Comparison of ENCODE assay signal across 35 cellular contexts in genomic region chr17:28534740-28535375, GRCh38. TPM values are rescaled to one million over a fixed set of nuclear protein-coding genes. Genes with fewer than 3 reads are reported as not detected.
"Had no signal": no experiment of that assay in that cellular context is flagged by ENCODE, and none has a peak within 500 bp of the region (broad histone marks: within the 10 kb centered on the region; RNA-seq: fewer than 3 reads in every experiment).

No MANE protein-coding gene starts in this region.

- H3K4me3 Mint-ChIP-seq: activated CD4-positive, alpha-beta T cell treated with anti-CD3 and anti-CD28 coated beads, Interleukin-2, amount 10 ng/mL, durations not matched to agents 7 days and 5 days; activated CD8-positive, alpha-beta T cell treated with anti-CD3 and anti-CD28 coated beads for 36 hours; activated naive CD4-positive, alpha-beta T cell treated with anti-CD3 and anti-CD28 coated beads, Interleukin-2, amount 50 U/mL, for 24 hours; activated naive CD8-positive, alpha-beta T cell treated with anti-CD3 and anti-CD28 coated beads, Interleukin-2, amount 50 U/mL, for 24 hours; effector memory CD8-positive, alpha-beta T cell; nephron; stimulated activated memory B cell treated with anti-CD40 and anti-IgM and Interleukin-4, amounts not matched to agents 10 μg/mL and 1 μg/mL and 100 μg/mL, for 72 hours; stimulated activated naive CD8-positive, alpha-beta T cell treated with anti-CD3 and anti-CD28 coated beads, Interleukin-15, amount 100 ng/mL, for 72 hours; WTC11 had no signal

- ATAC-seq: activated CD8-positive, alpha-beta T cell treated with anti-CD3 and anti-CD28 coated beads for 36 hours; activated naive CD8-positive, alpha-beta T cell treated with anti-CD3 and anti-CD28 coated beads, Interleukin-2, amount 50 U/mL, for 24 hours; effector memory CD8-positive, alpha-beta T cell; gastrocnemius medialis; left cardiac atrium; left ventricle myocardium superior; sciatic nerve; stimulated activated memory B cell treated with anti-CD40 and anti-IgM and Interleukin-4, amounts not matched to agents 10 μg/mL and 1 μg/mL and 100 μg/mL, for 72 hours; stimulated activated naive CD8-positive, alpha-beta T cell treated with anti-CD3 and anti-CD28 coated beads, Interleukin-15, amount 100 ng/mL, for 72 hours; WTC11 had no signal

- H3K9me3 Mint-ChIP-seq: activated CD4-positive, alpha-beta T cell treated with anti-CD3 and anti-CD28 coated beads, Interleukin-2, amount 10 ng/mL, durations not matched to agents 7 days and 5 days; activated CD8-positive, alpha-beta T cell treated with anti-CD3 and anti-CD28 coated beads for 36 hours; activated naive CD4-positive, alpha-beta T cell treated with anti-CD3 and anti-CD28 coated beads, Interleukin-2, amount 50 U/mL, for 24 hours; activated naive CD8-positive, alpha-beta T cell treated with anti-CD3 and anti-CD28 coated beads, Interleukin-2, amount 50 U/mL, for 24 hours; activated T-helper 2 cell treated with anti-CD3 and anti-CD28 coated beads, Interferon-gamma antibody, Interleukin-2, Interleukin-4, amounts not matched to agents 10 μg/mL and 5 μg/mL and 100 μg/mL, durations not matched to agents 14 hours and 24 hours and 36 hours; effector memory CD8-positive, alpha-beta T cell; nephron; stimulated activated memory B cell treated with anti-CD40 and anti-IgM and Interleukin-4, amounts not matched to agents 10 μg/mL and 1 μg/mL and 100 μg/mL, for 72 hours; stimulated activated naive CD8-positive, alpha-beta T cell treated with anti-CD3 and anti-CD28 coated beads, Interleukin-15, amount 100 ng/mL, for 72 hours; WTC11 had no signal

- H3K27ac ChIP-seq: gastrocnemius medialis, hepatocyte, neutrophil, ovary, skin epidermis, thyroid gland, vagina had no signal

- H3K27me3 ChIP-seq: gastrocnemius medialis, hepatocyte, neutrophil, ovary, thyroid gland, upper lobe of left lung, vagina had no signal

- H3K4me3 ChIP-seq: gastrocnemius medialis, hepatocyte, ovary, skin epidermis, thyroid gland, upper lobe of left lung, vagina had no signal

- H3K27me3 Mint-ChIP-seq: activated CD8-positive, alpha-beta T cell treated with anti-CD3 and anti-CD28 coated beads for 36 hours; activated naive CD4-positive, alpha-beta T cell treated with anti-CD3 and anti-CD28 coated beads, Interleukin-2, amount 50 U/mL, for 24 hours; stimulated activated memory B cell treated with anti-CD40 and anti-IgM and Interleukin-4, amounts not matched to agents 10 μg/mL and 1 μg/mL and 100 μg/mL, for 72 hours; stimulated activated naive CD8-positive, alpha-beta T cell treated with anti-CD3 and anti-CD28 coated beads, Interleukin-15, amount 100 ng/mL, for 72 hours had no signal

- H3K79me2 ChIP-seq: hepatocyte had no signal

- H3K4me2 ChIP-seq: hepatocyte had no signal

- H2AFZ ChIP-seq: hepatocyte had no signal

- H3K36me3 Mint-ChIP-seq: activated naive CD4-positive, alpha-beta T cell treated with anti-CD3 and anti-CD28 coated beads, Interleukin-2, amount 50 U/mL, for 24 hours; stimulated activated memory B cell treated with anti-CD40 and anti-IgM and Interleukin-4, amounts not matched to agents 10 μg/mL and 1 μg/mL and 100 μg/mL, for 72 hours; WTC11 had no signal

- H3K4me1 ChIP-seq: gastrocnemius medialis had no signal

- H3K36me3 ChIP-seq: gastrocnemius medialis, neutrophil, ovary, thyroid gland, upper lobe of left lung, vagina had no signal

- H3K9me3 ChIP-seq: gastrocnemius medialis, neutrophil, ovary, thyroid gland, upper lobe of left lung, vagina had no signal

- DNase-seq: activated CD4-positive, alpha-beta T cell treated with anti-CD3 and anti-CD28 coated beads for 1 hour; activated CD4-positive, alpha-beta T cell treated with anti-CD3 and anti-CD28 coated beads, Interleukin-2, amount 10 ng/mL, durations not matched to agents 7 days and 5 days; activated CD8-positive, alpha-beta T cell treated with anti-CD3 and anti-CD28 coated beads for 36 hours; activated naive CD8-positive, alpha-beta T cell treated with anti-CD3 and anti-CD28 coated beads, Interleukin-2, amount 50 U/mL, for 24 hours; activated T-cell treated with anti-CD3 and anti-CD28 coated beads, Interleukin-2, amount 50 U/mL, for 48 hours; amygdala; caudate nucleus; cortex of kidney; effector memory CD8-positive, alpha-beta T cell; erythroblast; gastrocnemius medialis; left cardiac atrium; left ventricle myocardium superior; ovary; stimulated activated CD4-positive, alpha-beta T cell treated with anti-CD3 and anti-CD28 coated beads, Interleukin-12 subunit alpha, Interleukin-12 subunit beta, amount 100 ng/mL, for 4 hours; stimulated activated CD4-positive, alpha-beta T cell treated with anti-CD3 and anti-CD28 coated beads, Interleukin-4, amount 100 ng/mL, for 24 hours; stimulated activated naive CD8-positive, alpha-beta T cell treated with anti-CD3 and anti-CD28 coated beads, Interleukin-15, amount 100 ng/mL, for 72 hours; substantia nigra; T-helper 2 cell; thyroid gland had no signal

- H3K4me1 Mint-ChIP-seq: activated CD4-positive, alpha-beta T cell treated with anti-CD3 and anti-CD28 coated beads, Interleukin-2, amount 10 ng/mL, durations not matched to agents 7 days and 5 days; activated naive CD4-positive, alpha-beta T cell treated with anti-CD3 and anti-CD28 coated beads, Interleukin-2, amount 50 U/mL, for 24 hours; activated naive CD8-positive, alpha-beta T cell treated with anti-CD3 and anti-CD28 coated beads, Interleukin-2, amount 50 U/mL, for 24 hours; nephron; stimulated activated memory B cell treated with anti-CD40 and anti-IgM and Interleukin-4, amounts not matched to agents 10 μg/mL and 1 μg/mL and 100 μg/mL, for 72 hours; stimulated activated naive CD8-positive, alpha-beta T cell treated with anti-CD3 and anti-CD28 coated beads, Interleukin-15, amount 100 ng/mL, for 72 hours; WTC11 had no signal

- H3K27ac Mint-ChIP-seq: activated CD4-positive, alpha-beta T cell treated with anti-CD3 and anti-CD28 coated beads, Interleukin-2, amount 10 ng/mL, durations not matched to agents 7 days and 5 days; activated CD8-positive, alpha-beta T cell treated with anti-CD3 and anti-CD28 coated beads for 36 hours; activated naive CD4-positive, alpha-beta T cell treated with anti-CD3 and anti-CD28 coated beads, Interleukin-2, amount 50 U/mL, for 24 hours; activated naive CD8-positive, alpha-beta T cell treated with anti-CD3 and anti-CD28 coated beads, Interleukin-2, amount 50 U/mL, for 24 hours; activated T-helper 2 cell treated with anti-CD3 and anti-CD28 coated beads, Interferon-gamma antibody, Interleukin-2, Interleukin-4, amounts not matched to agents 10 μg/mL and 5 μg/mL and 100 μg/mL, durations not matched to agents 14 hours and 24 hours and 36 hours; effector memory CD8-positive, alpha-beta T cell; nephron; stimulated activated memory B cell treated with anti-CD40 and anti-IgM and Interleukin-4, amounts not matched to agents 10 μg/mL and 1 μg/mL and 100 μg/mL, for 72 hours; stimulated activated naive CD8-positive, alpha-beta T cell treated with anti-CD3 and anti-CD28 coated beads, Interleukin-15, amount 100 ng/mL, for 72 hours had no signal

RNA-seq across cellular contexts. Expression of gene FOXN1, which starts 28.7 kb away (rescaled TPM):
- total RNA-seq: activated CD4-positive, alpha-beta T cell treated with anti-CD3 and anti-CD28 coated beads, Interleukin-2, amount 10 ng/mL, durations not matched to agents 7 days and 5 days; activated CD8-positive, alpha-beta T cell treated with anti-CD3 and anti-CD28 coated beads for 36 hours; activated T-helper 2 cell treated with anti-CD3 and anti-CD28 coated beads, Interferon-gamma antibody, Interleukin-2, Interleukin-4, amounts not matched to agents 10 μg/mL and 5 μg/mL and 100 μg/mL, durations not matched to agents 14 hours and 24 hours and 36 hours; chondrocyte; gastrocnemius medialis; hepatocyte; left cardiac atrium; left ventricle myocardium superior; lung microvascular endothelial cell; mesenteric fat pad; ovary; renal cortical epithelial cell; sciatic nerve; WTC11 had no signal
- polyA plus RNA-seq: ovary had no signal
